In the genomic region with DNA sequence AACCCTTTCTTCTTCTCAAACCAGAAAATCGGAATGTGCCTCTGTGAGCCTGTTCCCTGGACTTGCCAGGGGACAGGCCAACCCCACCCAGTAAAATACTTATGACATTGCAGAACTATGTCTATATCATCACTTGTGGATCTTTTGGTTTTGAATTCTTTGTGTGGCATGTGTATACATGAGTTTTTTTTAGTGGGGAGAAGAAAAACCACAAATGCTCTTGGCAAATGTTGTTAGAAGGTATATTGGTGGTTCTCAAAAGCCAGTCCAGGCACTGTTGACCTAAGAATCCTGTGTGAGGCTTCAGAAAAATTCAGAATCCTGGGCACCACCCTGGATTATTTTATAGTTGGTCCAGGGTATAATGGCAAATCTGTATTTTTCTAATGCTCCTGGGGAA, we compare ENCODE assay signal across 34 cellular contexts.
"Had no signal": no experiment of that assay in that cellular context is flagged by ENCODE, and none has a peak within 500 bp of the region (broad histone marks: within the 10 kb centered on the region; RNA-seq: fewer than 3 reads in every experiment).

No MANE protein-coding gene starts in this region.

- H3K36me3 ChIP-seq: cardiac muscle cell, heart left ventricle, ovary, upper lobe of left lung had no signal

- H3K9me3 ChIP-seq: heart left ventricle, ovary, upper lobe of left lung had no signal

- DNase-seq: activated CD4-positive, alpha-beta memory T cell treated with anti-CD3 and anti-CD28 coated beads, Interleukin-2, amount 10 ng/mL, durations not matched to agents 7 days and 5 days; activated CD4-positive, alpha-beta T cell treated with anti-CD3 and anti-CD28 coated beads for 1 hour; activated CD4-positive, alpha-beta T cell treated with anti-CD3 and anti-CD28 coated beads, Interleukin-2, amount 10 ng/mL, durations not matched to agents 7 days and 5 days; activated CD8-positive, alpha-beta memory T cell treated with anti-CD3 and anti-CD28 coated beads, Interleukin-2, amount 50 U/mL, for 48 hours; activated gamma-delta T cell; activated naive CD4-positive, alpha-beta T cell treated with anti-CD3 and anti-CD28 coated beads, Interleukin-2, amount 10 ng/mL, durations not matched to agents 7 days and 5 days; activated naive CD8-positive, alpha-beta T cell treated with anti-CD3 and anti-CD28 coated beads, Interleukin-2, amount 10 ng/mL, durations not matched to agents 7 days and 5 days; activated T-cell treated with anti-CD3 and anti-CD28 coated beads, Interleukin-2, amount 50 U/mL, for 24 hours; amniotic stem cell; cerebellar nuclear complex; effector memory CD8-positive, alpha-beta T cell; erythroblast; foreskin fibroblast; heart left ventricle; hypothalamus; immature natural killer cell; ovary; retina; small intestine; stimulated activated CD4-positive, alpha-beta T cell treated with anti-CD3 and anti-CD28 coated beads, Interleukin-1b, Interleukin-23, amount 100 ng/mL, for 48 hours; stimulated activated CD4-positive, alpha-beta T cell treated with anti-CD3 and anti-CD28 coated beads, Interleukin-4, amount 100 ng/mL, for 4 hours; stimulated activated CD8-positive, alpha-beta memory T cell treated with anti-CD3 and anti-CD28 coated beads, Interleukin-4, amount 100 ng/mL, for 48 hours; stimulated activated naive CD8-positive, alpha-beta T cell treated with anti-CD3 and anti-CD28 coated beads, Interleukin-15, amount 100 ng/mL, for 72 hours; substantia nigra; T-helper 2 cell; upper lobe of left lung had no signal

- H3K9me3 Mint-ChIP-seq: activated CD4-positive, alpha-beta memory T cell treated with anti-CD3 and anti-CD28 coated beads, Interleukin-2, amount 10 ng/mL, durations not matched to agents 7 days and 5 days; activated CD4-positive, alpha-beta T cell treated with anti-CD3 and anti-CD28 coated beads, Interleukin-2, amount 10 ng/mL, durations not matched to agents 7 days and 5 days; activated naive CD4-positive, alpha-beta T cell treated with anti-CD3 and anti-CD28 coated beads, Interleukin-2, amount 10 ng/mL, durations not matched to agents 7 days and 5 days; activated naive CD8-positive, alpha-beta T cell treated with anti-CD3 and anti-CD28 coated beads, Interleukin-2, amount 10 ng/mL, durations not matched to agents 7 days and 5 days; activated T-cell treated with anti-CD3 and anti-CD28 coated beads, Interleukin-2, amount 50 U/mL, for 24 hours; effector memory CD8-positive, alpha-beta T cell; immature natural killer cell; memory B cell; natural killer cell treated with Interleukin-12 subunit alpha and Interleukin-12 subunit beta and Interleukin-15 and Interleukin-18, amount 100 ng/mL, for 72 hours; stimulated activated memory B cell treated with anti-CD40 and anti-IgM and Interleukin-4, amounts not matched to agents 10 μg/mL and 1 μg/mL and 100 μg/mL, for 72 hours; stimulated activated naive CD8-positive, alpha-beta T cell treated with anti-CD3 and anti-CD28 coated beads, Interleukin-15, amount 100 ng/mL, for 72 hours; WTC11 had no signal

- H3K4me3 ChIP-seq: cardiac muscle cell, coronary artery, heart left ventricle, ovary, upper lobe of left lung had no signal

- H3K4me3 Mint-ChIP-seq: activated CD4-positive, alpha-beta memory T cell treated with anti-CD3 and anti-CD28 coated beads, Interleukin-2, amount 10 ng/mL, durations not matched to agents 7 days and 5 days; activated CD4-positive, alpha-beta T cell treated with anti-CD3 and anti-CD28 coated beads, Interleukin-2, amount 10 ng/mL, durations not matched to agents 7 days and 5 days; activated naive CD4-positive, alpha-beta T cell treated with anti-CD3 and anti-CD28 coated beads, Interleukin-2, amount 10 ng/mL, durations not matched to agents 7 days and 5 days; activated naive CD8-positive, alpha-beta T cell treated with anti-CD3 and anti-CD28 coated beads, Interleukin-2, amount 10 ng/mL, durations not matched to agents 7 days and 5 days; activated T-cell treated with anti-CD3 and anti-CD28 coated beads, Interleukin-2, amount 50 U/mL, for 24 hours; effector memory CD8-positive, alpha-beta T cell; immature natural killer cell; memory B cell; natural killer cell treated with Interleukin-12 subunit alpha and Interleukin-12 subunit beta and Interleukin-15 and Interleukin-18, amount 100 ng/mL, for 72 hours; stimulated activated memory B cell treated with anti-CD40 and anti-IgM and Interleukin-4, amounts not matched to agents 10 μg/mL and 1 μg/mL and 100 μg/mL, for 72 hours; stimulated activated naive CD8-positive, alpha-beta T cell treated with anti-CD3 and anti-CD28 coated beads, Interleukin-15, amount 100 ng/mL, for 72 hours; WTC11 had no signal

- H3K36me3 Mint-ChIP-seq: activated naive CD4-positive, alpha-beta T cell treated with anti-CD3 and anti-CD28 coated beads, Interleukin-2, amount 10 ng/mL, durations not matched to agents 7 days and 5 days; activated naive CD8-positive, alpha-beta T cell treated with anti-CD3 and anti-CD28 coated beads, Interleukin-2, amount 10 ng/mL, durations not matched to agents 7 days and 5 days; immature natural killer cell; memory B cell; natural killer cell treated with Interleukin-12 subunit alpha and Interleukin-12 subunit beta and Interleukin-15 and Interleukin-18, amount 100 ng/mL, for 72 hours; stimulated activated memory B cell treated with anti-CD40 and anti-IgM and Interleukin-4, amounts not matched to agents 10 μg/mL and 1 μg/mL and 100 μg/mL, for 72 hours; WTC11 had no signal

- H3K27me3 ChIP-seq: cardiac muscle cell, heart left ventricle, ovary, upper lobe of left lung had no signal

- ATAC-seq: effector memory CD8-positive, alpha-beta T cell; heart left ventricle; natural killer cell treated with Interleukin-12 subunit alpha and Interleukin-12 subunit beta and Interleukin-15 and Interleukin-18, amount 100 ng/mL, for 72 hours; sciatic nerve; stimulated activated memory B cell treated with anti-CD40 and anti-IgM and Interleukin-4, amounts not matched to agents 10 μg/mL and 1 μg/mL and 100 μg/mL, for 72 hours; stimulated activated naive CD8-positive, alpha-beta T cell treated with anti-CD3 and anti-CD28 coated beads, Interleukin-15, amount 100 ng/mL, for 72 hours; WTC11 had no signal

- H3K4me1 ChIP-seq: heart left ventricle, upper lobe of left lung had no signal

- H3K27me3 Mint-ChIP-seq: activated CD4-positive, alpha-beta memory T cell treated with anti-CD3 and anti-CD28 coated beads, Interleukin-2, amount 10 ng/mL, durations not matched to agents 7 days and 5 days; activated CD4-positive, alpha-beta T cell treated with anti-CD3 and anti-CD28 coated beads, Interleukin-2, amount 10 ng/mL, durations not matched to agents 7 days and 5 days; stimulated activated memory B cell treated with anti-CD40 and anti-IgM and Interleukin-4, amounts not matched to agents 10 μg/mL and 1 μg/mL and 100 μg/mL, for 72 hours had no signal

- H3K4me1 Mint-ChIP-seq: activated CD4-positive, alpha-beta memory T cell treated with anti-CD3 and anti-CD28 coated beads, Interleukin-2, amount 10 ng/mL, durations not matched to agents 7 days and 5 days; activated CD4-positive, alpha-beta T cell treated with anti-CD3 and anti-CD28 coated beads, Interleukin-2, amount 10 ng/mL, durations not matched to agents 7 days and 5 days; activated naive CD4-positive, alpha-beta T cell treated with anti-CD3 and anti-CD28 coated beads, Interleukin-2, amount 10 ng/mL, durations not matched to agents 7 days and 5 days; activated naive CD8-positive, alpha-beta T cell treated with anti-CD3 and anti-CD28 coated beads, Interleukin-2, amount 10 ng/mL, durations not matched to agents 7 days and 5 days; immature natural killer cell; memory B cell; stimulated activated memory B cell treated with anti-CD40 and anti-IgM and Interleukin-4, amounts not matched to agents 10 μg/mL and 1 μg/mL and 100 μg/mL, for 72 hours; stimulated activated naive CD8-positive, alpha-beta T cell treated with anti-CD3 and anti-CD28 coated beads, Interleukin-15, amount 100 ng/mL, for 72 hours had no signal

- H3K27ac Mint-ChIP-seq: activated CD4-positive, alpha-beta memory T cell treated with anti-CD3 and anti-CD28 coated beads, Interleukin-2, amount 10 ng/mL, durations not matched to agents 7 days and 5 days; activated CD4-positive, alpha-beta T cell treated with anti-CD3 and anti-CD28 coated beads, Interleukin-2, amount 10 ng/mL, durations not matched to agents 7 days and 5 days; activated naive CD4-positive, alpha-beta T cell treated with anti-CD3 and anti-CD28 coated beads, Interleukin-2, amount 10 ng/mL, durations not matched to agents 7 days and 5 days; activated naive CD8-positive, alpha-beta T cell treated with anti-CD3 and anti-CD28 coated beads, Interleukin-2, amount 10 ng/mL, durations not matched to agents 7 days and 5 days; activated T-cell treated with anti-CD3 and anti-CD28 coated beads, Interleukin-2, amount 50 U/mL, for 24 hours; effector memory CD8-positive, alpha-beta T cell; immature natural killer cell; memory B cell; natural killer cell treated with Interleukin-12 subunit alpha and Interleukin-12 subunit beta and Interleukin-15 and Interleukin-18, amount 100 ng/mL, for 72 hours; progenitor cell of endocrine pancreas; stimulated activated memory B cell treated with anti-CD40 and anti-IgM and Interleukin-4, amounts not matched to agents 10 μg/mL and 1 μg/mL and 100 μg/mL, for 72 hours; stimulated activated naive CD8-positive, alpha-beta T cell treated with anti-CD3 and anti-CD28 coated beads, Interleukin-15, amount 100 ng/mL, for 72 hours; WTC11 had no signal

- H3K27ac ChIP-seq: cardiac muscle cell, coronary artery, heart left ventricle, ovary, upper lobe of left lung had no signal
